36 cellular contexts compared by ENCODE assay signal in genomic region chr4:61350932-61351331, GRCh38.
"Had no signal": no experiment of that assay in that cellular context is flagged by ENCODE, and none has a peak within 500 bp of the region (broad histone marks: within the 10 kb centered on the region; RNA-seq: fewer than 3 reads in every experiment).

No MANE protein-coding gene starts in this region.

- H3K4me1 Mint-ChIP-seq: activated B cell treated with CpG ODN at 0.5 μM for 24 hours; activated CD4-positive, alpha-beta T cell treated with anti-CD3 and anti-CD28 coated beads, Interleukin-2, amount 10 ng/mL, durations not matched to agents 24 days and 14 days; activated naive CD8-positive, alpha-beta T cell treated with anti-CD3 and anti-CD28 coated beads for 36 hours; activated T-helper 17 cell treated with anti-CD3 and anti-CD28 coated beads, Interleukin-2, amount 50 U/mL, for 72 hours had no signal

- H3K4me3 ChIP-seq: adrenal gland, body of pancreas, breast epithelium had no signal

- ATAC-seq: activated CD8-positive, alpha-beta T cell treated with anti-CD3 and anti-CD28 coated beads for 36 hours; activated naive CD4-positive, alpha-beta T cell treated with anti-CD3 and anti-CD28 coated beads, Interleukin-2, amount 50 U/mL, for 72 hours; activated T-cell treated with anti-CD3 and anti-CD28 coated beads, Interleukin-2, amount 50 U/mL, for 4 hours; activated T-cell treated with anti-CD3 and anti-CD28 coated beads, Interleukin-2, amount 50 U/mL, for 72 hours; activated T-helper 17 cell treated with anti-CD3 and anti-CD28 coated beads, Interleukin-2, amount 50 U/mL, for 72 hours; body of pancreas had no signal

- H3K27me3 Mint-ChIP-seq: activated B cell treated with CpG ODN at 0.5 μM for 24 hours; activated CD4-positive, alpha-beta memory T cell treated with anti-CD3 and anti-CD28 coated beads for 36 hours; activated CD4-positive, alpha-beta T cell treated with anti-CD3 and anti-CD28 coated beads, Interleukin-2, amount 10 ng/mL, durations not matched to agents 24 days and 14 days; activated CD8-positive, alpha-beta T cell treated with anti-CD3 and anti-CD28 coated beads for 36 hours; activated naive CD8-positive, alpha-beta T cell treated with anti-CD3 and anti-CD28 coated beads for 36 hours; activated T-helper 17 cell treated with anti-CD3 and anti-CD28 coated beads, Interleukin-2, amount 50 U/mL, for 72 hours had no signal

- H3K4me3 Mint-ChIP-seq: activated B cell treated with CpG ODN at 0.5 μM for 24 hours; activated CD4-positive, alpha-beta memory T cell treated with anti-CD3 and anti-CD28 coated beads for 36 hours; activated CD4-positive, alpha-beta T cell treated with anti-CD3 and anti-CD28 coated beads, Interleukin-2, amount 10 ng/mL, durations not matched to agents 24 days and 14 days; activated CD8-positive, alpha-beta T cell treated with anti-CD3 and anti-CD28 coated beads for 36 hours; activated naive CD4-positive, alpha-beta T cell treated with anti-CD3 and anti-CD28 coated beads for 36 hours; activated naive CD8-positive, alpha-beta T cell treated with anti-CD3 and anti-CD28 coated beads for 36 hours; activated T-cell treated with anti-CD3 and anti-CD28 coated beads, Interleukin-2, amount 50 U/mL, for 4 hours; activated T-cell treated with anti-CD3 and anti-CD28 coated beads, Interleukin-2, amount 50 U/mL, for 72 hours; activated T-helper 1 cell treated with anti-CD3 and anti-CD28 coated beads, Interleukin-12 subunit alpha, Interleukin-12 subunit beta, Interleukin-2, Interleukin-4 antibody, amounts not matched to agents 30 ng/mL and 10 ng/mL and 1 ng/mL, durations not matched to agents 14 hours and 24 hours and 36 hours; activated T-helper 17 cell treated with anti-CD3 and anti-CD28 coated beads, Interleukin-2, amount 50 U/mL, for 72 hours; T-helper 1 cell treated with Interleukin-12 subunit alpha and Interleukin-12 subunit beta and Interleukin-4 antibody, amounts not matched to agents 30 μg/mL and 1 μg/mL, for 36 hours; T-helper 2 cell treated with Interferon-gamma antibody and Interleukin-4, amounts not matched to agents 5 μg/mL and 100 μg/mL, for 36 hours had no signal

- H3K27ac Mint-ChIP-seq: activated B cell treated with CpG ODN at 0.5 μM for 24 hours; activated CD4-positive, alpha-beta memory T cell treated with anti-CD3 and anti-CD28 coated beads for 36 hours; activated CD4-positive, alpha-beta T cell treated with anti-CD3 and anti-CD28 coated beads, Interleukin-2, amount 10 ng/mL, durations not matched to agents 24 days and 14 days; activated CD8-positive, alpha-beta T cell treated with anti-CD3 and anti-CD28 coated beads for 36 hours; activated naive CD4-positive, alpha-beta T cell treated with anti-CD3 and anti-CD28 coated beads for 36 hours; activated naive CD4-positive, alpha-beta T cell treated with anti-CD3 and anti-CD28 coated beads, Interleukin-2, amount 50 U/mL, for 72 hours; activated naive CD8-positive, alpha-beta T cell treated with anti-CD3 and anti-CD28 coated beads for 36 hours; activated T-cell treated with anti-CD3 and anti-CD28 coated beads, Interleukin-2, amount 50 U/mL, for 72 hours; activated T-helper 1 cell treated with anti-CD3 and anti-CD28 coated beads, Interleukin-12 subunit alpha, Interleukin-12 subunit beta, Interleukin-2, Interleukin-4 antibody, amounts not matched to agents 30 ng/mL and 10 ng/mL and 1 ng/mL, durations not matched to agents 14 hours and 24 hours and 36 hours; activated T-helper 17 cell treated with anti-CD3 and anti-CD28 coated beads, Interleukin-2, amount 50 U/mL, for 72 hours; T-helper 1 cell treated with Interleukin-12 subunit alpha and Interleukin-12 subunit beta and Interleukin-4 antibody, amounts not matched to agents 30 μg/mL and 1 μg/mL, for 36 hours; T-helper 2 cell treated with Interferon-gamma antibody and Interleukin-4, amounts not matched to agents 5 μg/mL and 100 μg/mL, for 36 hours had no signal

- DNase-seq: activated B cell treated with CpG ODN at 0.5 μM for 24 hours; activated CD4-positive, alpha-beta memory T cell treated with anti-CD3 and anti-CD28 coated beads for 36 hours; activated CD4-positive, alpha-beta T cell treated with anti-CD3 and anti-CD28 coated beads for 4 hours; activated CD4-positive, alpha-beta T cell treated with anti-CD3 and anti-CD28 coated beads, Interleukin-2, amount 10 ng/mL, durations not matched to agents 24 days and 14 days; activated CD4-positive, alpha-beta T cell treated with anti-CD3 and anti-CD28 coated beads, Interleukin-2, amount 50 U/mL, for 1 hour; activated CD4-positive, alpha-beta T cell treated with anti-CD3 and anti-CD28 coated beads, Interleukin-2, amount 50 U/mL, for 4 hours; activated CD4-positive, CD25-positive, alpha-beta regulatory T cell treated with anti-CD3 and anti-CD28 coated beads, Interleukin-2, amount 50 U/mL, for 72 hours; activated CD8-positive, alpha-beta memory T cell treated with anti-CD3 and anti-CD28 coated beads, Interleukin-2, amount 50 U/mL, for 4 hours; activated CD8-positive, alpha-beta T cell treated with anti-CD3 and anti-CD28 coated beads for 36 hours; activated effector memory CD4-positive, alpha-beta T cell treated with anti-CD3 and anti-CD28 coated beads, Interleukin-2, amount 50 U/mL, for 16 hours; activated gamma-delta T cell treated with Interleukin-2 at 50 U/mL for 16 hours; activated naive CD4-positive, alpha-beta T cell; activated naive CD4-positive, alpha-beta T cell treated with anti-CD3 and anti-CD28 coated beads for 36 hours; activated naive CD4-positive, alpha-beta T cell treated with anti-CD3 and anti-CD28 coated beads, Interleukin-2, amount 50 U/mL, for 16 hours; activated naive CD8-positive, alpha-beta T cell treated with anti-CD3 and anti-CD28 coated beads for 36 hours; activated T-cell treated with anti-CD3 and anti-CD28 coated beads for 4 hours; activated T-cell treated with anti-CD3 and anti-CD28 coated beads, Interleukin-2, amount 50 U/mL, for 1 hour; activated T-cell treated with anti-CD3 and anti-CD28 coated beads, Interleukin-2, amount 50 U/mL, for 4 hours; activated T-cell treated with anti-CD3 and anti-CD28 coated beads, Interleukin-2, amount 50 U/mL, for 72 hours; adrenal gland; amniotic stem cell; aorta; body of pancreas; brain microvascular endothelial cell; central memory CD4-positive, alpha-beta T cell; T-helper 2 cell; T-helper 9 cell had no signal

- FAIRE-seq: astrocyte, TTC549 had no signal

- H3K36me3 ChIP-seq: adrenal gland, brain microvascular endothelial cell, breast epithelium had no signal

- H3K4me1 ChIP-seq: adrenal gland, body of pancreas, breast epithelium had no signal

- H3K27me3 ChIP-seq: adrenal gland, body of pancreas, brain microvascular endothelial cell, breast epithelium had no signal

- H3K36me3 Mint-ChIP-seq: activated CD4-positive, alpha-beta memory T cell treated with anti-CD3 and anti-CD28 coated beads for 36 hours; activated naive CD4-positive, alpha-beta T cell treated with anti-CD3 and anti-CD28 coated beads, Interleukin-2, amount 50 U/mL, for 72 hours; activated naive CD8-positive, alpha-beta T cell treated with anti-CD3 and anti-CD28 coated beads for 36 hours had no signal

- H3K9me3 Mint-ChIP-seq: activated B cell treated with CpG ODN at 0.5 μM for 24 hours; activated CD4-positive, alpha-beta T cell treated with anti-CD3 and anti-CD28 coated beads, Interleukin-2, amount 10 ng/mL, durations not matched to agents 24 days and 14 days; activated naive CD8-positive, alpha-beta T cell treated with anti-CD3 and anti-CD28 coated beads for 36 hours; T-helper 2 cell treated with Interferon-gamma antibody and Interleukin-4, amounts not matched to agents 5 μg/mL and 100 μg/mL, for 36 hours had no signal

- H3K9me3 ChIP-seq: adrenal gland, body of pancreas had no signal

- H3K27ac ChIP-seq: adrenal gland, body of pancreas, brain microvascular endothelial cell, breast epithelium, VCaP had no signal
